In genomic region chr6:54621285-54621684, GRCh38 we compare ENCODE assay signal across 8 cellular contexts.
DNase-seq lines count a peak whose midpoint lies in the region; ATAC-seq and TF ChIP-seq lines count a peak whose summit lies in the region.

No MANE protein-coding gene starts in this region.

- no peak overlapping the region for H2AK5ac ChIP-seq in mesenchymal stem cell (ENCODE audit: low read length, severe bottlenecking)

- no peak overlapping the region for H3K4me3 ChIP-seq in mesenchymal stem cell (ENCODE audit: insufficient read depth in 1 of 2, low read depth in 1 of 2, low read length in 2 of 2)
- no peak overlapping the region for H3K4me3 ChIP-seq in lower lobe of right lung

- H3K4ac ChIP-seq in mesenchymal stem cell (ENCODE audit: low read depth in 1 of 2, low read length in 2 of 2): no peak overlapping the region

- H3K36me3 ChIP-seq in mesenchymal stem cell (ENCODE audit: control insufficient read depth in 1 of 2, insufficient read depth in 2 of 2, low read depth in 1 of 2, low read length in 2 of 2) (no peaks in the 10 kb centered on the region), lower lobe of right lung (no peaks in the 10 kb centered on the region)

- H2BK5ac ChIP-seq in mesenchymal stem cell (ENCODE audit: low read depth, low read length, poor library complexity, severe bottlenecking): no peak overlapping the region

- H2BK15ac ChIP-seq in mesenchymal stem cell (ENCODE audit: low read depth, poor library complexity, severe bottlenecking): no peak overlapping the region

- H3K18ac ChIP-seq in mesenchymal stem cell (ENCODE audit: low read depth in 1 of 2, low read length in 2 of 2): no peak overlapping the region

- intact Hi-C loops in lower lobe of right lung (cut with DNase I): no loop called here

- no peak overlapping the region for H4K91ac ChIP-seq in mesenchymal stem cell (ENCODE audit: low read length)

- no peak overlapping the region for H3K14ac ChIP-seq in mesenchymal stem cell (ENCODE audit: low read length in 2 of 2)

- DNase-seq in OCI-M1 (lab: John Stamatoyannopoulos, UW) (peak; percentile 47), mesenchymal stem cell (peak; percentile 7), SIG-M5 treated with dmso at 0.1 percent for 504 hours (lab: John Stamatoyannopoulos, UW; ENCODE audit: unreplicated experiment) (no peak), GM19238 (ENCODE audit: insufficient read length, low spot score) (no peak), lower lobe of right lung (no peak)

- H3K4me2 ChIP-seq in mesenchymal stem cell (ENCODE audit: low read length, poor library complexity, severe bottlenecking): no peak overlapping the region

- no peak overlapping the region for H4K8ac ChIP-seq in mesenchymal stem cell (ENCODE audit: low read length)

- no peak overlapping the region for H3K9ac ChIP-seq in mesenchymal stem cell (ENCODE audit: low read length)

- ATAC-seq in GM18867 (IDR thresholded peaks at IDR 0.05; ENCODE audit: unreplicated experiment) (peak; percentile 93), HG02763 (IDR thresholded peaks at IDR 0.05; ENCODE audit: unreplicated experiment) (peak; percentile 81), HG03045 (IDR thresholded peaks at IDR 0.05; ENCODE audit: unreplicated experiment) (no peak), lower lobe of right lung (no peak)

- H3K9me3 ChIP-seq in mesenchymal stem cell (ENCODE audit: control insufficient read depth, low read length) (peaks cover 19% of the 10 kb centered on the region), lower lobe of right lung (no peaks in the 10 kb centered on the region)

- H3K27ac ChIP-seq in mesenchymal stem cell (ENCODE audit: low read length, poor library complexity, severe bottlenecking): no peak overlapping the region
- H3K27ac ChIP-seq in lower lobe of right lung: no peak overlapping the region

- no peak overlapping the region for H2BK120ac ChIP-seq in mesenchymal stem cell (ENCODE audit: low read depth, low read length)

- TF ChIP-seq CTCF in lower lobe of right lung (IDR thresholded peaks at IDR 0.05): no peak

- H3K4me1 ChIP-seq in mesenchymal stem cell (ENCODE audit: control insufficient read depth, insufficient read depth, low read depth, low read length): no peaks in the 10 kb centered on the region
- no peaks in the 10 kb centered on the region for H3K4me1 ChIP-seq in lower lobe of right lung

- no peak overlapping the region for H3K23ac ChIP-seq in mesenchymal stem cell (ENCODE audit: low read length in 2 of 2)

- H3K27me3 ChIP-seq in mesenchymal stem cell (ENCODE audit: control insufficient read depth in 1 of 2, insufficient read depth in 1 of 2, low read length in 2 of 2) (no peaks in the 10 kb centered on the region), lower lobe of right lung (ENCODE audit: low read depth) (no peaks in the 10 kb centered on the region)

- no peak overlapping the region for H2AFZ ChIP-seq in mesenchymal stem cell (ENCODE audit: low read depth, low read length)

- no peak overlapping the region for H2BK12ac ChIP-seq in mesenchymal stem cell (ENCODE audit: low read length in 2 of 2)

- H3K79me1 ChIP-seq in mesenchymal stem cell (replicated peaks; ENCODE audit: low read length, poor library complexity, severe bottlenecking): no peaks in the 10 kb centered on the region

Comparison
In these comparisons a context has a peak if more than half of its experiments do, and no peak if none do; other contexts are left out.
1. ATAC-seq: peak in GM18867 (single experiment) and HG02763 (single experiment); none in HG03045 (single experiment) and lower lobe of right lung (0 of 2).
2. DNase-seq: peak in OCI-M1 (single experiment) and mesenchymal stem cell (single experiment); none in SIG-M5 treated with dmso at 0.1 percent for 504 hours (single experiment), GM19238 (single experiment) and lower lobe of right lung (single experiment).